ENCODE assay signal across 15 cellular contexts in genomic region chr1:208235356-208235982, GRCh38. TPM values are rescaled to one million over a fixed set of nuclear protein-coding genes. Genes with fewer than 3 reads are reported as not detected.
DNase-seq lines count a peak whose midpoint lies in the region; ATAC-seq, FAIRE-seq and TF ChIP-seq lines count a peak whose summit lies in the region.
"Had no signal": no experiment of that assay in that cellular context is flagged by ENCODE, and none has a peak within 500 bp of the region (broad histone marks: within the 10 kb centered on the region; RNA-seq: fewer than 3 reads in every experiment).

No MANE protein-coding gene starts in this region.

- H3K9me3 ChIP-seq in Peyer's patch: no peaks in the 10 kb centered on the region
- no peaks in the 10 kb centered on the region for H3K9me3 ChIP-seq in prostate gland
- H3K9me3 ChIP-seq in pancreas: no peaks in the 10 kb centered on the region

- H3K4me1 ChIP-seq in Peyer's patch (peaks cover 0 to 85% (median 6%) of the 10 kb centered on the region in 4 donors), foreskin keratinocyte (peaks cover 58% of the 10 kb centered on the region), prostate gland (replicated peaks) (no peaks in the 10 kb centered on the region), pancreas (peaks cover 49 to 80% (median 80%) of the 10 kb centered on the region in 3 donors)

- WGBS in prostate gland: 78% methylated on average over 9 of the region's 9 CpGs
- WGBS in pancreas, 2 donors: 50 to 52% methylated on average over 9 of the region's 9 CpGs

- peaks cover 0 to 1% of the 10 kb centered on the region in 2 donors for H3K36me3 Mint-ChIP-seq in CD14-positive monocyte

- TF ChIP-seq CTCF in CD14-positive monocyte (IDR thresholded peaks at IDR 0.05) (no peak), Peyer's patch (IDR thresholded peaks at IDR 0.05) (no peak), foreskin keratinocyte (conservative IDR thresholded peaks at IDR 0.05) (no peak), prostate gland (IDR thresholded peaks at IDR 0.05) (no peak), pancreas (IDR thresholded peaks at IDR 0.05) (no peak)

- peak overlapping the region in 1 of 4 donors; percentile 19 for H3K4me3 ChIP-seq in Peyer's patch
- H3K4me3 ChIP-seq in prostate gland: no peak overlapping the region
- H3K4me3 ChIP-seq in pancreas: no peak overlapping the region

- intact Hi-C loops in CD14-positive monocyte (cut with micrococcal nuclease) (no loop called here), prostate gland (cut with DNase I) (loop anchor here (5.0 to 10.0 kb wide), 2 partner anchors 51 to 103 kb away; no protein-coding TSS in a partner anchor), pancreas (cut with DNase I) (no loop called here)

- peaks cover 28% of the 10 kb centered on the region for H3K4me1 Mint-ChIP-seq in CD14-positive monocyte

- H3K27ac Mint-ChIP-seq in CD14-positive monocyte: peak overlapping the region in 3 of 7 donors; percentile 6 to 66 (median 30)
- H3K27ac Mint-ChIP-seq: activated T-cell treated with anti-CD3 and anti-CD28 coated beads, Interleukin-2, amount 50 U/mL, for 24 hours; CD4-positive, alpha-beta T cell had no signal

- H3K27ac ChIP-seq in Peyer's patch (peak overlapping the region in 3 of 4 donors; percentile 27 to 69 (median 60)), foreskin keratinocyte (peak overlapping the region; percentile 27), prostate gland (peak overlapping the region; percentile 33 to 54), pancreas (peak overlapping the region in 2 of 4 donors; percentile 61 to 65)
- H3K27ac ChIP-seq: VCaP had no signal

- no peak for TF ChIP-seq POLR2A in Peyer's patch (IDR thresholded peaks at IDR 0.05)
- TF ChIP-seq POLR2A in prostate gland (IDR thresholded peaks at IDR 0.05): no peak

- H3K36me3 ChIP-seq in Peyer's patch: no peaks in the 10 kb centered on the region
- H3K36me3 ChIP-seq in prostate gland: no peaks in the 10 kb centered on the region
- no peaks in the 10 kb centered on the region for H3K36me3 ChIP-seq in pancreas

- peak overlapping the region; percentile 55 to 82 for H3K4me3 Mint-ChIP-seq in CD14-positive monocyte
- H3K4me3 Mint-ChIP-seq: activated T-cell treated with anti-CD3 and anti-CD28 coated beads, Interleukin-2, amount 50 U/mL, for 24 hours; CD4-positive, alpha-beta T cell had no signal

- no peak for FAIRE-seq in pancreas (lab: Jason Lieb, UNC)
- FAIRE-seq: bronchial epithelial cell had no signal

- H3K9me3 Mint-ChIP-seq in CD14-positive monocyte: peaks cover 0 to 2% (median 0%) of the 10 kb centered on the region in 7 donors
- H3K9me3 Mint-ChIP-seq: activated T-cell treated with anti-CD3 and anti-CD28 coated beads, Interleukin-2, amount 50 U/mL, for 24 hours; CD4-positive, alpha-beta T cell had no signal

- ATAC-seq in foreskin keratinocyte (no peak), pancreas (no peak)

- H3K27me3 Mint-ChIP-seq in CD14-positive monocyte (ENCODE audit: low read depth in 3 of 3): peaks cover 13 to 42% (median 29%) of the 10 kb centered on the region in 3 donors

- DNase-seq in CD14-positive monocyte (ENCODE audit: low spot score): no peak
- DNase-seq in Peyer's patch: no peak
- no peak for DNase-seq in foreskin keratinocyte
- no peak for DNase-seq in prostate gland (ENCODE audit: low spot score)
- DNase-seq in hepatic stellate cell (ENCODE audit: low spot score): no peak
- DNase-seq in HuH-7 (ENCODE audit: low spot score): no peak
- no peak for DNase-seq in pancreas
- no peak for DNase-seq in stimulated activated CD4-positive, alpha-beta T cell treated with anti-CD3 and anti-CD28 coated beads, Interleukin-4, amount 100 ng/mL, for 24 hours
- DNase-seq: activated T-cell treated with anti-CD3 and anti-CD28 coated beads, Interleukin-2, amount 50 U/mL, for 24 hours; CD4-positive, alpha-beta T cell; NCI-H345; RPMI8226; stimulated activated naive CD4-positive, alpha-beta T cell had no signal

- H3K27me3 ChIP-seq in Peyer's patch (no peaks in the 10 kb centered on the region), foreskin keratinocyte (no peaks in the 10 kb centered on the region), prostate gland (replicated peaks; ENCODE audit: insufficient read depth) (no peaks in the 10 kb centered on the region), pancreas (no peaks in the 10 kb centered on the region)

RNA-seq across cellular contexts. Expression of gene PLXNA2, which starts 8.7 kb away (rescaled TPM):
- polyA plus RNA-seq in CD14-positive monocyte (1 to 10 TPM in 1 of 2 donors, under 1 TPM in 1; 0.75 to 1.1 TPM), foreskin keratinocyte (6.7 and 8.2 TPM in 2 replicates), pancreas (10 to 100 TPM; 48.7 to 52.2 TPM)
- total RNA-seq in Peyer's patch (10 to 100 TPM; 51.5 to 70.2 (median 62.5) TPM), foreskin keratinocyte (18.9 and 20.6 TPM in 2 replicates), prostate gland (1 to 10 TPM; 7.3 to 8.9 TPM), pancreas (100 to 1,000 TPM in 2 of 6 donors, 10 to 100 TPM in 4; 63.9 to 137 (median 80.1) TPM)
